In the genomic region with DNA sequence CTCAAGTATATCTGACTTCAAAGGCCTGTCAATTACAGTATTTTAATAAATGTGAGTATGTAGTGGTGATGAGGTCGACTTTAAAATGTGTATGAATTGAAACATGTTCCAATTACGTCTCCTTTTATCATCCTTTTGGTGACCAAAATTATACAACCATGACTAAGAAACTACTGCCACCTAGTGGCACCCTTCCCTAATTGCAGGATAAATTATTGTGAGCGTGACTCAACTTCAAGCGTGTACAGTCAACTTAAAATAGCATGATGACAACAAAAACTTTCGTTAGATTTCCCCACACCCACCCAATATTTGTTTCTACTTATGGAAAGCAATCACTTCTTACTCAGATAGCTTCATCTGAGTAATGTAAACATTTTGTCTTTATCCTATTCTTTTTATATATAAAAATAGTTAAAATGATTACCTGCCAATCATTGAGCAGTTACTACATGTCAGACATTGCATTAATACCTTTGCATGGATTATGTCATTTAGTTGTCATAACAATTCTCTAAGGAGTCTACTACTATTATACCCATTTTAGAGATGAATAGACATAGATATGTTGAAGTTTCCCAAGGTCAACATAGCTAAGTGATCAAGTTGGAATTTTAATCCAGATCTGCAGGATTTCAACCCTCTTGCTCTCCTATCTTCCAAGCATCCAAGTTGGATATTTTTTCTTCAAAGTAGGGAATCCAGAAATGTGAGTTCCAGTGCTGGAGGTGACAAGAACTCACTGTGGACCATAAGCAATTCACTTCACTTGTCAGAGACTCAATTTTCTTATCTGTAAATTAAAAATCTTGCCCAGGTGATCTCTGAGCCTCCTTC, we compare ENCODE assay signal across 10 cellular contexts.
DNase-seq lines count a peak whose midpoint lies in the region; ATAC-seq, FAIRE-seq and TF ChIP-seq lines count a peak whose summit lies in the region.
"Had no signal": no experiment of that assay in that cellular context is flagged by ENCODE, and none has a peak within 500 bp of the region (broad histone marks: within the 10 kb centered on the region; RNA-seq: fewer than 3 reads in every experiment).

No MANE protein-coding gene starts in this region.

- no peak overlapping the region for H3K27ac ChIP-seq in MM.1S (ENCODE audit: low read length)
- H3K27ac ChIP-seq in GM12878 (ENCODE audit: control insufficient read depth, insufficient read depth) = no peak overlapping the region

- no peak overlapping the region for H3K4me3 ChIP-seq in MM.1S (ENCODE audit: low read length)
- H3K4me3 ChIP-seq in GM12878 = no peak overlapping the region

- POLR2A ChIA-PET in GM12878 (lab: Charles Lee) = no interaction called here

- no peak for TF ChIP-seq POLR2A in GM12878 (IDR thresholded peaks at IDR 0.05; ENCODE audit: low read depth, low read length)

- H3K27ac Mint-ChIP-seq in activated T-cell treated with anti-CD3 and anti-CD28 coated beads, Interleukin-2, amount 50 U/mL, for 72 hours = no peak overlapping the region
- H3K27ac Mint-ChIP-seq in activated T-cell treated with anti-CD3 and anti-CD28 coated beads, Interleukin-2, amount 50 U/mL, for 24 hours = no peak overlapping the region
- peak overlapping the region; percentile 62 for H3K27ac Mint-ChIP-seq in mesothelial cell of epicardium
- H3K27ac Mint-ChIP-seq in activated T-helper 1 cell treated with anti-CD3 and anti-CD28 coated beads, Interleukin-12 subunit alpha, Interleukin-12 subunit beta, Interleukin-2, Interleukin-4 antibody, amounts not matched to agents 30 ng/mL and 10 ng/mL and 1 ng/mL, durations not matched to agents 14 hours and 24 hours and 36 hours = no peak overlapping the region
- H3K27ac Mint-ChIP-seq: dendritic cell treated with granulocyte-macrophage colony-stimulating factor and Interleukin-4, amounts not matched to agents 40 ng/mL and 50 ng/mL, for 4 days; stimulated activated effector memory CD8-positive, alpha-beta T cell treated with anti-CD3 and anti-CD28 coated beads, Interleukin-12 subunit alpha, Interleukin-12 subunit beta, amount 100 ng/mL, for 72 hours had no signal

- in situ Hi-C loops in GM12878 (cut with MboI) = loop anchor here (5.0 kb wide), 1 partner anchor 463 kb away; no protein-coding TSS in a partner anchor

- H3K36me3 ChIP-seq in MM.1S (replicated peaks; ENCODE audit: insufficient read depth, low read length) (no peaks in the 10 kb centered on the region), GM12878 (ENCODE audit: control insufficient read depth in 2 of 2, insufficient read depth in 2 of 2, low read length in 1 of 2) (no peaks in the 10 kb centered on the region)

- RAD21 ChIA-PET in GM12878 (lab: Charles Lee; ENCODE audit: unreplicated experiment) = no interaction called here

- no peak overlapping the region for H3K9ac ChIP-seq in MM.1S (ENCODE audit: low read length)
- no peak overlapping the region for H3K9ac ChIP-seq in GM12878 (ENCODE audit: control insufficient read depth, insufficient read depth, low read length)

- peak; percentile 2 to 33 for DNase-seq in activated T-cell treated with anti-CD3 and anti-CD28 coated beads, Interleukin-2, amount 50 U/mL, for 72 hours
- DNase-seq in activated T-cell treated with anti-CD3 and anti-CD28 coated beads, Interleukin-2, amount 50 U/mL, for 24 hours = no peak
- DNase-seq in MM.1S (peak; percentile 66), GM12878 (ENCODE audit: low read depth, low spot score) (no peak), mesothelial cell of epicardium (ENCODE audit: low spot score in 2 of 2, unreplicated experiment in 2 of 2) (no peak), NCI-H2227 treated with DMSO at 0.1 percent for 48 hours (lab: John Stamatoyannopoulos, UW) (no peak)
- DNase-seq in activated CD4-positive, CD25-positive, alpha-beta regulatory T cell (lab: John Stamatoyannopoulos, UW) = no peak
- no peak for DNase-seq in activated T-helper 1 cell treated with anti-CD3 and anti-CD28 coated beads, Interleukin-12 subunit alpha, Interleukin-12 subunit beta, Interleukin-2, Interleukin-4 antibody, amounts not matched to agents 30 ng/mL and 10 ng/mL and 1 ng/mL, durations not matched to agents 14 hours and 24 hours and 36 hours (ENCODE audit: low spot score)

- no TSS peak for BruUV-seq in GM12878 (replicated peaks; lab: Mats Ljungman, UMichigan)

- peaks cover 0 to 2% of the 10 kb centered on the region in 2 donors for H3K36me3 Mint-ChIP-seq in activated T-cell treated with anti-CD3 and anti-CD28 coated beads, Interleukin-2, amount 50 U/mL, for 72 hours (ENCODE audit: insufficient read depth in 2 of 2)
- H3K36me3 Mint-ChIP-seq in activated T-cell treated with anti-CD3 and anti-CD28 coated beads, Interleukin-2, amount 50 U/mL, for 24 hours (ENCODE audit: low read depth) = no peaks in the 10 kb centered on the region
- H3K36me3 Mint-ChIP-seq in mesothelial cell of epicardium = peaks cover 11% of the 10 kb centered on the region
- H3K36me3 Mint-ChIP-seq in activated T-helper 1 cell treated with anti-CD3 and anti-CD28 coated beads, Interleukin-12 subunit alpha, Interleukin-12 subunit beta, Interleukin-2, Interleukin-4 antibody, amounts not matched to agents 30 ng/mL and 10 ng/mL and 1 ng/mL, durations not matched to agents 14 hours and 24 hours and 36 hours (ENCODE audit: low read depth) = no peaks in the 10 kb centered on the region
- H3K36me3 Mint-ChIP-seq: stimulated activated effector memory CD8-positive, alpha-beta T cell treated with anti-CD3 and anti-CD28 coated beads, Interleukin-12 subunit alpha, Interleukin-12 subunit beta, amount 100 ng/mL, for 72 hours had no signal

- H3K27me3 ChIP-seq in MM.1S (replicated peaks; ENCODE audit: insufficient read depth, low read length) (no peaks in the 10 kb centered on the region), GM12878 (replicated peaks in 1 of 2; ENCODE audit: control insufficient read depth in 2 of 2, insufficient read depth in 2 of 2, low read length in 1 of 2) (no peaks in the 10 kb centered on the region)

- peak; percentile 91 for FAIRE-seq in GM12878 (lab: Jason Lieb, UNC)

- no peaks in the 10 kb centered on the region for H3K79me2 ChIP-seq in MM.1S (ENCODE audit: low read length)
- H3K79me2 ChIP-seq in GM12878 (ENCODE audit: control insufficient read depth, insufficient read depth, low read length) = no peaks in the 10 kb centered on the region

- CTCF ChIA-PET in GM12878 (lab: Yijun Ruan, JAX) = interaction anchor here (0.5 to 2.1 kb wide), 5 partner anchors 99 to 470 kb away, joined by 3 to 12 read pairs (median 4); no protein-coding TSS in a partner anchor

- peaks cover 0 to 2% of the 10 kb centered on the region in 2 donors for H3K9me3 Mint-ChIP-seq in activated T-cell treated with anti-CD3 and anti-CD28 coated beads, Interleukin-2, amount 50 U/mL, for 72 hours
- peaks cover 9% of the 10 kb centered on the region for H3K9me3 Mint-ChIP-seq in activated T-cell treated with anti-CD3 and anti-CD28 coated beads, Interleukin-2, amount 50 U/mL, for 24 hours
- H3K9me3 Mint-ChIP-seq in mesothelial cell of epicardium = peaks cover 9% of the 10 kb centered on the region
- peaks cover 3% of the 10 kb centered on the region for H3K9me3 Mint-ChIP-seq in activated T-helper 1 cell treated with anti-CD3 and anti-CD28 coated beads, Interleukin-12 subunit alpha, Interleukin-12 subunit beta, Interleukin-2, Interleukin-4 antibody, amounts not matched to agents 30 ng/mL and 10 ng/mL and 1 ng/mL, durations not matched to agents 14 hours and 24 hours and 36 hours
- H3K9me3 Mint-ChIP-seq: dendritic cell treated with granulocyte-macrophage colony-stimulating factor and Interleukin-4, amounts not matched to agents 40 ng/mL and 50 ng/mL, for 4 days had no signal

- H3K9me3 ChIP-seq in MM.1S (replicated peaks; ENCODE audit: insufficient read depth, low read length) (no peaks in the 10 kb centered on the region), GM12878 (replicated peaks; ENCODE audit: control insufficient read depth, insufficient read depth, low read length) (no peaks in the 10 kb centered on the region; the same call in 2 of the 3 replicates)

- peak; percentile 77 for TF ChIP-seq CTCF in MM.1S (IDR thresholded peaks at IDR 0.05; ENCODE audit: low read length)
- peak; percentile 47 to 77 (median 56); a peak in 5 of 6 replicates for TF ChIP-seq CTCF in GM12878 (IDR thresholded peaks at IDR 0.05 in 2 of 3, conservative IDR thresholded peaks at IDR 0.05 in 1 of 3; ENCODE audit: control insufficient read depth in 2 of 3, extremely low read depth in 1 of 3, insufficient read depth in 1 of 3, low read depth in 3 of 3, low read length in 3 of 3)
- peak; percentile 80 for TF ChIP-seq CTCF in mesothelial cell of epicardium (IDR thresholded peaks at IDR 0.05; ENCODE audit: unreplicated experiment)

- intact Hi-C loops in GM12878 (cut with micrococcal nuclease; ENCODE audit: unreplicated experiment) = loop anchor here (1.0 kb wide), 1 partner anchor 460 kb away; no protein-coding TSS in a partner anchor
- intact Hi-C loops in activated T-helper 1 cell treated with anti-CD3 and anti-CD28 coated beads, Interleukin-12 subunit alpha, Interleukin-12 subunit beta, Interleukin-2, Interleukin-4 antibody, amounts not matched to agents 30 ng/mL and 10 ng/mL and 1 ng/mL, durations not matched to agents 14 hours and 24 hours and 36 hours (cut with micrococcal nuclease) = loop anchor here (2.0 kb wide), 2 partner anchors 459 to 529 kb away; no protein-coding TSS in a partner anchor

- H3K4me1 ChIP-seq in MM.1S (ENCODE audit: low read length) (peaks cover 10% of the 10 kb centered on the region), GM12878 (ENCODE audit: control insufficient read depth, insufficient read depth, low read length) (no peaks in the 10 kb centered on the region)

- no peaks in the 10 kb centered on the region for H3K4me1 Mint-ChIP-seq in activated T-cell treated with anti-CD3 and anti-CD28 coated beads, Interleukin-2, amount 50 U/mL, for 72 hours (ENCODE audit: low read depth)
- H3K4me1 Mint-ChIP-seq in activated T-cell treated with anti-CD3 and anti-CD28 coated beads, Interleukin-2, amount 50 U/mL, for 24 hours (ENCODE audit: low read depth) = no peaks in the 10 kb centered on the region
- H3K4me1 Mint-ChIP-seq in mesothelial cell of epicardium = peaks cover 47% of the 10 kb centered on the region
- H3K4me1 Mint-ChIP-seq in activated T-helper 1 cell treated with anti-CD3 and anti-CD28 coated beads, Interleukin-12 subunit alpha, Interleukin-12 subunit beta, Interleukin-2, Interleukin-4 antibody, amounts not matched to agents 30 ng/mL and 10 ng/mL and 1 ng/mL, durations not matched to agents 14 hours and 24 hours and 36 hours (ENCODE audit: low read depth) = no peaks in the 10 kb centered on the region
- H3K4me1 Mint-ChIP-seq: stimulated activated effector memory CD8-positive, alpha-beta T cell treated with anti-CD3 and anti-CD28 coated beads, Interleukin-12 subunit alpha, Interleukin-12 subunit beta, amount 100 ng/mL, for 72 hours had no signal

- H2AFZ ChIP-seq in MM.1S (ENCODE audit: low read length) (no peak overlapping the region), GM12878 (ENCODE audit: control insufficient read depth, low read depth, low read length) (no peak overlapping the region)

- H3K4me2 ChIP-seq in MM.1S (ENCODE audit: low read depth, low read length) = no peak overlapping the region
- H3K4me2 ChIP-seq in GM12878 (ENCODE audit: control insufficient read depth, insufficient read depth) = no peak overlapping the region

- no peaks in the 10 kb centered on the region for H3K9me2 ChIP-seq in MM.1S (replicated peaks; ENCODE audit: insufficient read depth, low read length)

- H3K4me3 Mint-ChIP-seq in activated T-cell treated with anti-CD3 and anti-CD28 coated beads, Interleukin-2, amount 50 U/mL, for 72 hours = no peak overlapping the region
- no peak overlapping the region for H3K4me3 Mint-ChIP-seq in activated T-cell treated with anti-CD3 and anti-CD28 coated beads, Interleukin-2, amount 50 U/mL, for 24 hours
- no peak overlapping the region for H3K4me3 Mint-ChIP-seq in mesothelial cell of epicardium
- H3K4me3 Mint-ChIP-seq in activated T-helper 1 cell treated with anti-CD3 and anti-CD28 coated beads, Interleukin-12 subunit alpha, Interleukin-12 subunit beta, Interleukin-2, Interleukin-4 antibody, amounts not matched to agents 30 ng/mL and 10 ng/mL and 1 ng/mL, durations not matched to agents 14 hours and 24 hours and 36 hours = no peak overlapping the region
- H3K4me3 Mint-ChIP-seq: dendritic cell treated with granulocyte-macrophage colony-stimulating factor and Interleukin-4, amounts not matched to agents 40 ng/mL and 50 ng/mL, for 4 days; stimulated activated effector memory CD8-positive, alpha-beta T cell treated with anti-CD3 and anti-CD28 coated beads, Interleukin-12 subunit alpha, Interleukin-12 subunit beta, amount 100 ng/mL, for 72 hours had no signal

- H3K27me3 Mint-ChIP-seq in activated T-cell treated with anti-CD3 and anti-CD28 coated beads, Interleukin-2, amount 50 U/mL, for 72 hours (ENCODE audit: low read depth) = peaks cover 42% of the 10 kb centered on the region
- H3K27me3 Mint-ChIP-seq in activated T-cell treated with anti-CD3 and anti-CD28 coated beads, Interleukin-2, amount 50 U/mL, for 24 hours = peaks cover 25% of the 10 kb centered on the region
- H3K27me3 Mint-ChIP-seq in mesothelial cell of epicardium (ENCODE audit: low read depth) = no peaks in the 10 kb centered on the region
- H3K27me3 Mint-ChIP-seq in activated T-helper 1 cell treated with anti-CD3 and anti-CD28 coated beads, Interleukin-12 subunit alpha, Interleukin-12 subunit beta, Interleukin-2, Interleukin-4 antibody, amounts not matched to agents 30 ng/mL and 10 ng/mL and 1 ng/mL, durations not matched to agents 14 hours and 24 hours and 36 hours (ENCODE audit: insufficient read depth) = peaks cover 7% of the 10 kb centered on the region

- ATAC-seq in activated T-cell treated with anti-CD3 and anti-CD28 coated beads, Interleukin-2, amount 50 U/mL, for 72 hours (replicated peaks in 1 of 2) = no peak
- no peak for ATAC-seq in GM12878
- ATAC-seq: stimulated activated effector memory CD8-positive, alpha-beta T cell treated with anti-CD3 and anti-CD28 coated beads, Interleukin-12 subunit alpha, Interleukin-12 subunit beta, amount 100 ng/mL, for 72 hours had no signal

- no peaks in the 10 kb centered on the region for H3F3A ChIP-seq in MM.1S (ENCODE audit: insufficient read depth, low read length)

- no peak for TF ChIP-seq EP300 in GM12878 (IDR thresholded peaks at IDR 0.05; ENCODE audit: borderline replicate concordance in 1 of 2, control insufficient read depth in 1 of 2, low read depth in 2 of 2, low read length in 2 of 2)

- SMC1A ChIA-PET in GM12878 (lab: Charles Lee; ENCODE audit: uncharacterized antibody, unreplicated experiment) = interaction anchor here (0.9 to 1.5 kb wide), 2 partner anchors 455 to 459 kb away, joined by 3 to 4 read pairs; no protein-coding TSS in a partner anchor

- no peaks in the 10 kb centered on the region for H4K20me1 ChIP-seq in MM.1S (ENCODE audit: insufficient read depth, low read length)
- H4K20me1 ChIP-seq in GM12878 (ENCODE audit: control insufficient read depth, insufficient read depth) = no peaks in the 10 kb centered on the region

- 3% methylated on average over 5 of the region's 5 CpGs for WGBS in GM12878 (ENCODE audit: insufficient coverage, insufficient replicate concordance, low lambda C conversion rate, missing lambda C conversion rate)

- peak; percentile 69 for TF ChIP-seq RAD21 in GM12878 (IDR thresholded peaks at IDR 0.05; ENCODE audit: insufficient read depth, low read depth, low read length)

Comparison
In these comparisons a context has a peak if more than half of its experiments do, and no peak if none do; other contexts are left out.
1. DNase-seq: peak in activated T-cell treated with anti-CD3 and anti-CD28 coated beads, Interleukin-2, amount 50 U/mL, for 72 hours (2 of 2) and MM.1S (single experiment); none in activated T-cell treated with anti-CD3 and anti-CD28 coated beads, Interleukin-2, amount 50 U/mL, for 24 hours (single experiment), GM12878 (single experiment), mesothelial cell of epicardium (0 of 2), activated CD4-positive, CD25-positive, alpha-beta regulatory T cell (0 of 4), activated T-helper 1 cell treated with anti-CD3 and anti-CD28 coated beads, Interleukin-12 subunit alpha, Interleukin-12 subunit beta, Interleukin-2, Interleukin-4 antibody, amounts not matched to agents 30 ng/mL and 10 ng/mL and 1 ng/mL, durations not matched to agents 14 hours and 24 hours and 36 hours (single experiment) and NCI-H2227 treated with DMSO at 0.1 percent for 48 hours (single experiment).
2. Peak in every context shown above with its lines, with median percentiles within 50 percentile points of each other: CTCF ChIP-seq.